ENCODE assay signal across 6 cellular contexts in the genomic region with DNA sequence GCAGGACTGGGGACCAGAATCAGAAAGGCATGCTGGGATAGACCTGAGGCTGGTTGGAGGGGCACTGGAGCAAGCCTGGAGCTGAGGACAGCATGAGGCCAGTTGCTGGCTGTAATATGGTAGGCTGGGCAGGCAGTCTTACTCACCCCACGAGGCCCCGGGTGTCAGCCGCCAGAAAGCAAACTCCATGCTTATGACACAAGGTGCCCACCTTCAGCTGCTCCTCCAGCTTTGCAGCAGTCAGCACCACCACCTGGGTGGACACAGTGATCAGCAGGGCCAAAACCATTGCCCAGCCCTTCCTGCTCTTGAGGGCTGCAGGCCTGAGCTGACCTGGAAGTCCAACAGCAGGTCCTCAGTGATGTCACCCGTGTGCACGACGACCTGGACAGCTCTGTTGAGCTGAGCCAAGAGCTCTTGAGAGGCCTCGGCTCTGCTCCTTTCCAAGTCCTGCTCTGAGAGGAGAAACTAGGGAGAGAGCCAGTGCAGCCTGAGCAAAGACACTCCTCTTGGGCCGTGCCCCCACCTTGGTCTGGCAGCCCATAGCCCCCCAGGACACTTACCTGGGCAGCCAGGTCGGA. TPM values are rescaled to one million over a fixed set of nuclear protein-coding genes. Genes with fewer than 3 reads are reported as not detected.
DNase-seq lines count a peak whose midpoint lies in the region; ATAC-seq and TF ChIP-seq lines count a peak whose summit lies in the region.

No MANE protein-coding gene starts in this region.

- in situ Hi-C loops in GM23248 (cut with MboI) = no loop called here

- H3K4me3 ChIP-seq in GM23248 = peak overlapping the region; percentile 75
- peak overlapping the region; percentile 42 for H3K4me3 ChIP-seq in ovary

- H3K27me3 Mint-ChIP-seq in chondrocyte (ENCODE audit: low read depth) = no peaks in the 10 kb centered on the region

- no peaks in the 10 kb centered on the region for H4K20me1 ChIP-seq in GM23248 (ENCODE audit: insufficient read depth)

- peak overlapping the region; percentile 84 for H3K9ac ChIP-seq in GM23248

- H3K36me3 Mint-ChIP-seq in chondrocyte (ENCODE audit: low read depth) = peaks cover 3% of the 10 kb centered on the region

- WGBS in GM23248 (ENCODE audit: low coverage in 1 of 2, low lambda C conversion rate in 2 of 2, missing lambda C conversion rate in 2 of 2), 2 experiments = 15 to 21% methylated on average over 9 of the region's 9 CpGs
- 18 to 23% (median 20%) methylated on average over 9 of the region's 9 CpGs for WGBS in ovary, 3 donors

- no peaks in the 10 kb centered on the region for H3K9me3 ChIP-seq in GM23248 (ENCODE audit: low read depth)
- no peaks in the 10 kb centered on the region for H3K9me3 ChIP-seq in ovary

- no peaks in the 10 kb centered on the region for H3K9me2 ChIP-seq in GM23248 (ENCODE audit: insufficient read depth)

- no peak for ATAC-seq in HG02938 (IDR thresholded peaks at IDR 0.05; ENCODE audit: unreplicated experiment)

- H3K27me3 ChIP-seq in GM23248 (replicated peaks; ENCODE audit: insufficient read depth) (no peaks in the 10 kb centered on the region), ovary (no peaks in the 10 kb centered on the region)

- H3K36me3 ChIP-seq in GM23248 (ENCODE audit: low read depth) (no peaks in the 10 kb centered on the region), ovary (no peaks in the 10 kb centered on the region)

- TF ChIP-seq POLR2A in ovary (IDR thresholded peaks at IDR 0.05) = no peak

- H3K9me3 Mint-ChIP-seq in chondrocyte (ENCODE audit: low read depth) = no peaks in the 10 kb centered on the region

- peak overlapping the region; percentile 91 for H3K4me2 ChIP-seq in GM23248 (ENCODE audit: unreplicated experiment)

- H3K4me1 Mint-ChIP-seq in chondrocyte (ENCODE audit: low read depth) = peaks cover 19% of the 10 kb centered on the region

- peak; percentile 56 for DNase-seq in GM23248
- DNase-seq in chondrocyte (ENCODE audit: low spot score) = no peak
- no peak for DNase-seq in ovary
- DNase-seq in NCI-H446 (lab: John Stamatoyannopoulos, UW) = no peak
- no peak for DNase-seq in iPS-NIHi11 (ENCODE audit: low spot score)

- peak overlapping the region; percentile 71 for H3K4me3 Mint-ChIP-seq in chondrocyte (ENCODE audit: unreplicated experiment)

- intact Hi-C loops in ovary (cut with DNase I) = no loop called here

- H3K27ac Mint-ChIP-seq in chondrocyte (ENCODE audit: unreplicated experiment) = peak overlapping the region; percentile 95

- H3K27ac ChIP-seq in GM23248 (peak overlapping the region; percentile 59; the same call in 1 of the 2 replicates), ovary (peak overlapping the region; percentile 75 to 84)

- no peak for TF ChIP-seq EP300 in ovary (IDR thresholded peaks at IDR 0.05)

- no peaks in the 10 kb centered on the region for H3K79me2 ChIP-seq in GM23248 (ENCODE audit: insufficient read depth)

- H3K4me1 ChIP-seq in GM23248 (ENCODE audit: insufficient read depth) (peaks cover 13% of the 10 kb centered on the region), ovary (ENCODE audit: insufficient read depth) (peaks cover 9% of the 10 kb centered on the region)

- H2AFZ ChIP-seq in GM23248 = peak overlapping the region; percentile 93

- H3F3A ChIP-seq in GM23248 (ENCODE audit: insufficient read depth) = no peaks in the 10 kb centered on the region

- TF ChIP-seq CTCF in chondrocyte (IDR thresholded peaks at IDR 0.05) = no peak
- no peak for TF ChIP-seq CTCF in ovary (IDR thresholded peaks at IDR 0.05)

RNA-seq across cellular contexts. Expression of a gene that starts 0.7 kb away (rescaled TPM):
- total RNA-seq in GM23248 (2014; rRNA removed; shearing (Covaris generic)) = 35.7 and 41.6 TPM in 2 replicates
- polyA plus RNA-seq in GM23248 (2016; fragmentation: Nextera tagmentation; extraction: Ambion mirVana) = 14.0 and 16.9 TPM in 2 replicates
- 25.6 to 45.3 TPM (median 26.3 TPM) in 3 replicates for total RNA-seq in chondrocyte
- total RNA-seq in ovary = 10 to 100 TPM; 41.6 to 84.9 (median 76.3) TPM
- 10 to 100 TPM; 29.3 to 58.0 TPM for polyA plus RNA-seq in ovary

RNA-seq across cellular contexts. Expression of a gene that starts 9.9 kb away (rescaled TPM):
- 7.1 and 12.0 TPM in 2 replicates for total RNA-seq in GM23248 (2014; rRNA removed; shearing (Covaris generic))
- polyA plus RNA-seq in GM23248 (2016; fragmentation: Nextera tagmentation; extraction: Ambion mirVana) = 7.2 and 7.9 TPM in 2 replicates
- total RNA-seq in chondrocyte = 4.1 to 7.9 TPM (median 7.9 TPM) in 3 replicates
- 1 to 10 TPM; 1.8 to 5.0 (median 3.4) TPM for total RNA-seq in ovary
- 1 to 10 TPM in 1 of 2 donors, under 1 TPM in 1; 0.25 to 5.5 TPM for polyA plus RNA-seq in ovary

RNA-seq across cellular contexts. Expression of a gene that starts 13.3 kb away (rescaled TPM):
- total RNA-seq in GM23248 (2014; rRNA removed; shearing (Covaris generic)) = not detected in 2 replicates
- polyA plus RNA-seq in GM23248 (2016; fragmentation: Nextera tagmentation; extraction: Ambion mirVana) (not detected in 2 replicates), ovary (under 1 TPM in 1 of 2 donors, not detected in 1; 0.16 TPM)
- total RNA-seq in chondrocyte (not detected in 3 replicates), ovary (10 to 100 TPM in 1 of 7 donors, 1 to 10 TPM in 4, not detected in 2; 1.3 to 37.7 (median 3.1) TPM)

RNA-seq across cellular contexts. Expression of a gene that starts 26.7 kb away (rescaled TPM):
- total RNA-seq in GM23248 (2014; rRNA removed; shearing (Covaris generic)) = 20.6 and 27.2 TPM in 2 replicates
- polyA plus RNA-seq in GM23248 (2016; fragmentation: Nextera tagmentation; extraction: Ambion mirVana) (18.7 and 20.3 TPM in 2 replicates), ovary (10 to 100 TPM; 31.3 to 48.5 TPM)
- total RNA-seq in chondrocyte (38.9 to 44.4 TPM (median 40.1 TPM) in 3 replicates), ovary (10 to 100 TPM; 27.9 to 52.4 (median 47.0) TPM)

RNA-seq across cellular contexts. Expression of a gene that starts 43.4 kb away (rescaled TPM):
- 4.5 and 6.6 TPM in 2 replicates for total RNA-seq in GM23248 (2014; rRNA removed; shearing (Covaris generic))
- polyA plus RNA-seq in GM23248 (2016; fragmentation: Nextera tagmentation; extraction: Ambion mirVana) (4.1 and 5.2 TPM in 2 replicates), ovary (1 to 10 TPM; 1.9 to 2.8 TPM)
- total RNA-seq in chondrocyte (2.3 to 5.9 TPM (median 2.7 TPM) in 3 replicates), ovary (1 to 10 TPM; 1.8 to 4.5 (median 2.9) TPM)
